Comparison of ENCODE assay signal across 22 cellular contexts in the genomic region with DNA sequence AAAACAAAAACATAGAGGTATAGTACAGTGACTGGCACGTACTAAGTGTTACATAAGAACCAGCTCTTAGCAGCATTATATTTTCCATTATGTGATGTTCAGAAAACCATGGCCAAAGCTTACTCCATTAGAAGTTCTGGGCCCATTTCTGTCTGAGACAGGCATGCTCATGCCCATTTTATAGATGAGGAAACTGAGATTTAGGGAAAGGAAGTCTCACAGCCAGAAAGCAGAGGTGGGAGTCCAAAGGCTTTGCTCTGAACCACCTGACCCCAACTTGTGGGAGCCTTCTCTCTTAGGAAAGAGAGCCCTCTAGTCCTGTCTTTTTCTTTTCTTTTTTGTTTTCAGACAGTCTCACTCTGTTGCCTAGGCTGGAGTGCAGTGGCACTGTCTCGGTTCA. TPM values are rescaled to one million over a fixed set of nuclear protein-coding genes. Genes with fewer than 3 reads are reported as not detected.
DNase-seq lines count a peak whose midpoint lies in the region; ATAC-seq and TF ChIP-seq lines count a peak whose summit lies in the region.
"Had no signal": no experiment of that assay in that cellular context is flagged by ENCODE, and none has a peak within 500 bp of the region (broad histone marks: within the 10 kb centered on the region; RNA-seq: fewer than 3 reads in every experiment).

No MANE protein-coding gene starts in this region.

- no peak overlapping the region for H3K4me3 ChIP-seq in ACC112 (ENCODE audit: low read depth, low read length)
- peak overlapping the region; percentile 83; the same call in 1 of the 2 replicates for H3K4me3 ChIP-seq in LNCaP clone FGC (ENCODE audit: low read depth, low read length)
- H3K4me3 ChIP-seq in sigmoid colon, result no peak overlapping the region
- no peak overlapping the region for H3K4me3 ChIP-seq in gastroesophageal sphincter
- H3K4me3 ChIP-seq: Peyer's patch had no signal

- no peak for TF ChIP-seq EP300 in sigmoid colon (IDR thresholded peaks at IDR 0.05)
- no peak for TF ChIP-seq EP300 in gastroesophageal sphincter (IDR thresholded peaks at IDR 0.05)

- H2AFZ ChIP-seq in ACC112 (ENCODE audit: low read length, unreplicated experiment), result no peak overlapping the region

- H3K27me3 ChIP-seq in ACC112 (ENCODE audit: insufficient read depth, low read length) (no peaks in the 10 kb centered on the region), sigmoid colon (no peaks in the 10 kb centered on the region), gastroesophageal sphincter (no peaks in the 10 kb centered on the region)
- H3K27me3 ChIP-seq: breast epithelium, Peyer's patch had no signal

- peaks cover 40% of the 10 kb centered on the region for H3K79me2 ChIP-seq in ACC112 (ENCODE audit: control insufficient read depth, insufficient read depth, low read length, unreplicated experiment)

- H3K27ac ChIP-seq in ACC112 (ENCODE audit: low read depth, low read length), result peak overlapping the region; percentile 95
- peak overlapping the region; percentile 93 for H3K27ac ChIP-seq in epithelial cell of prostate
- peak overlapping the region in 3 of 4 donors; percentile 87 to 97 (median 93) for H3K27ac ChIP-seq in sigmoid colon
- H3K27ac ChIP-seq in gastroesophageal sphincter, result no peak overlapping the region

- no peaks in the 10 kb centered on the region for H3K9me3 ChIP-seq in sigmoid colon
- no peaks in the 10 kb centered on the region for H3K9me3 ChIP-seq in gastroesophageal sphincter
- H3K9me3 ChIP-seq: breast epithelium, Peyer's patch had no signal

- intact Hi-C loops in sigmoid colon (cut with DNase I), result no loop called here

- no peaks in the 10 kb centered on the region for H3K4me1 ChIP-seq in ACC112 (ENCODE audit: control insufficient read depth, insufficient read depth, low read length, unreplicated experiment)
- H3K4me1 ChIP-seq in sigmoid colon, result peaks cover 0 to 47% (median 41%) of the 10 kb centered on the region in 4 donors
- peaks cover 0 to 31% (median 9%) of the 10 kb centered on the region in 3 donors for H3K4me1 ChIP-seq in gastroesophageal sphincter

- ATAC-seq in gastroesophageal sphincter, result no peak
- ATAC-seq: left ventricle myocardium superior had no signal

- no peak for DNase-seq in LNCaP clone FGC (ENCODE audit: low read depth)
- no peak for DNase-seq in epithelial cell of prostate (ENCODE audit: low read depth, low spot score)
- DNase-seq in sigmoid colon, result peak; percentile 6
- no peak for DNase-seq in HCEC 1CT
- DNase-seq in glomerular visceral epithelial cell (ENCODE audit: extremely low spot score), result no peak
- DNase-seq in activated CD4-positive, alpha-beta T cell treated with anti-CD3 and anti-CD28 coated beads for 4 hours, result no peak
- DNase-seq: activated B cell treated with CpG ODN at 0.5 μM for 24 hours; activated CD4-positive, alpha-beta memory T cell treated with anti-CD3 and anti-CD28 coated beads for 36 hours; activated gamma-delta T cell; cortex of kidney; DMS 273 treated with DMSO at 0.1 percent for 48 hours; left ventricle myocardium superior; MM.1S; NCI-H1436 treated with DMSO at 0.1 percent for 48 hours; NCI-H524; NK-92 treated with Interleukin-12 subunit alpha and Interleukin-12 subunit beta, amount 100 ng/mL, for 24 hours; stimulated activated CD4-positive, alpha-beta T cell treated with anti-CD3 and anti-CD28 coated beads, Interleukin-1b, Interleukin-23, amount 100 ng/mL, for 48 hours; stimulated activated naive CD4-positive, alpha-beta T cell had no signal

- 94 to 97% methylated on average over 2 of the region's 2 CpGs for WGBS in sigmoid colon, 2 donors
- 67 to 85% methylated on average over 2 of the region's 2 CpGs for WGBS in gastroesophageal sphincter (ENCODE audit: low coverage in 1 of 2), 2 donors

- TF ChIP-seq POLR2A in sigmoid colon (IDR thresholded peaks at IDR 0.05), result no peak
- TF ChIP-seq POLR2A in gastroesophageal sphincter (IDR thresholded peaks at IDR 0.05), result no peak

- TF ChIP-seq CTCF in LNCaP clone FGC (IDR thresholded peaks at IDR 0.05; ENCODE audit: control insufficient read depth, extremely low read depth, insufficient read depth) (no peak), sigmoid colon (IDR thresholded peaks at IDR 0.05) (no peak), gastroesophageal sphincter (IDR thresholded peaks at IDR 0.05) (no peak)

- H3K36me3 ChIP-seq in ACC112 (ENCODE audit: insufficient read depth, low read length) (no peaks in the 10 kb centered on the region; the same call in 1 of the 2 replicates), sigmoid colon (peaks cover 0 to 24% (median 12%) of the 10 kb centered on the region in 4 donors), gastroesophageal sphincter (peaks cover 0 to 41% of the 10 kb centered on the region in 2 donors)
- H3K36me3 ChIP-seq: breast epithelium had no signal

RNA-seq across cellular contexts. Expression of a gene that starts 2.3 kb away (rescaled TPM):
- 10 to 100 TPM; 52.4 to 84.3 (median 73.0) TPM for total RNA-seq in sigmoid colon
- 100 to 1,000 TPM; 139 to 167 (median 163) TPM for polyA plus RNA-seq in sigmoid colon
- total RNA-seq in gastroesophageal sphincter, result 10 to 100 TPM; 40.6 to 76.2 (median 66.5) TPM

RNA-seq across cellular contexts. Expression of a gene that starts 12.4 kb away (rescaled TPM):
- total RNA-seq in sigmoid colon (10 to 100 TPM; 33.9 to 55.7 (median 36.7) TPM), gastroesophageal sphincter (100 to 1,000 TPM in 1 of 4 donors, 10 to 100 TPM in 3; 42.9 to 109 (median 57.6) TPM)
- polyA plus RNA-seq in sigmoid colon, result 10 to 100 TPM; 11.4 to 35.6 (median 20.3) TPM

RNA-seq across cellular contexts. Expression of a gene that starts 60.0 kb away (rescaled TPM):
- total RNA-seq in sigmoid colon (10 to 100 TPM; 21.8 to 28.8 (median 24.8) TPM), gastroesophageal sphincter (10 to 100 TPM; 16.2 to 56.7 (median 38.8) TPM)
- polyA plus RNA-seq in sigmoid colon, result 100 to 1,000 TPM in 1 of 3 donors, 10 to 100 TPM in 2; 24.7 to 122 (median 30.6) TPM

Comparison
In these comparisons a context has a peak if more than half of its experiments do, and no peak if none do; other contexts are left out.
1. H3K27ac ChIP-seq: peak in ACC112 (single experiment), epithelial cell of prostate (single experiment) and sigmoid colon (3 of 4); none in gastroesophageal sphincter (0 of 4).